ENCODE assay signal across 11 cellular contexts in genomic region chr3:104742044-104742443, GRCh38.
"Had no signal": no experiment of that assay in that cellular context is flagged by ENCODE, and none has a peak within 500 bp of the region (broad histone marks: within the 10 kb centered on the region; RNA-seq: fewer than 3 reads in every experiment).

No MANE protein-coding gene starts in this region.

- H3K36me3 ChIP-seq: HAP-1 had no signal

- H3K4me1 ChIP-seq: HAP-1 had no signal

- H2AFZ ChIP-seq: GM23248, GM23338 had no signal

- FAIRE-seq: H1, H54 had no signal

- H3K9me3 ChIP-seq: HAP-1 had no signal

- ATAC-seq: GM23338, HCT116 had no signal

- H3K27ac ChIP-seq: GM23248 had no signal

- H3K9ac ChIP-seq: GM23248 had no signal

- DNase-seq: GM23248, GOT3, H7, H9, HCEC 1CT, HFFc6 had no signal

- H3K4me2 ChIP-seq: GM23338 had no signal

- H3K4me3 ChIP-seq: GM23248, GM23338, HAP-1 had no signal
